ENCODE assay signal across 1 cellular context in the genomic region with DNA sequence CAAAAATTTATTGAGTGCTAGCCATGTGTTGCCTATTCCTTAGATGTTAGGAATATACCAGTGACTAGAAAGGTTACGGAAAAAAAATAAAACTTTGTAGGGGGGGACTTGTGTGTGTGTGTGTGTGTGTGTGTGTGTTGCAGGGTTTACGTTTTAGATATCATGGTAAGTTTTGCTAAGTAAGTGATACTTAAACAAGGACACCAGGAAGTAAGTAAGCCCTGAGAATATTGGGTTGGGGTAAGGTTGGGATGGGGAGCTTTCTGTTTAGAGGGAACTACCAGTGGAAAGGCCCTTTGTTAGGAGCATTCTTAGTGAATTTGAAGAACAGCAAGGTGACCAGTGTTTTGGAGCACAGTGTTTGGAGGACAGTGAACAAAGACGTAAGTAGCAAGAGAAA.
TF ChIP-seq lines count a peak whose summit lies in the region.

No MANE protein-coding gene starts in this region.

TF ChIP-seq in GM12878, 131 proteins besides CTCF, POLR2A, EP300 and RAD21:
- peak; percentile 59; the same call in 1 of the 2 replicates for TF ChIP-seq NFXL1 (IDR thresholded peaks at IDR 0.05; ENCODE audit: borderline replicate concordance)
- TF ChIP-seq NR2C1 (IDR thresholded peaks at IDR 0.05) = no peak
- TF ChIP-seq ETV6 (conservative IDR thresholded peaks at IDR 0.05 in 1 of 2, IDR thresholded peaks at IDR 0.05 in 1 of 2; ENCODE audit: borderline replicate concordance in 1 of 2, low read depth in 1 of 2) = peak in 1 of 2 experiments; percentile 89; a peak in 1 of 4 replicates
- peak; percentile 36; the same call in 1 of the 2 replicates for TF ChIP-seq BMI1 (IDR thresholded peaks at IDR 0.05; ENCODE audit: borderline replicate concordance)
